In the genomic region with DNA sequence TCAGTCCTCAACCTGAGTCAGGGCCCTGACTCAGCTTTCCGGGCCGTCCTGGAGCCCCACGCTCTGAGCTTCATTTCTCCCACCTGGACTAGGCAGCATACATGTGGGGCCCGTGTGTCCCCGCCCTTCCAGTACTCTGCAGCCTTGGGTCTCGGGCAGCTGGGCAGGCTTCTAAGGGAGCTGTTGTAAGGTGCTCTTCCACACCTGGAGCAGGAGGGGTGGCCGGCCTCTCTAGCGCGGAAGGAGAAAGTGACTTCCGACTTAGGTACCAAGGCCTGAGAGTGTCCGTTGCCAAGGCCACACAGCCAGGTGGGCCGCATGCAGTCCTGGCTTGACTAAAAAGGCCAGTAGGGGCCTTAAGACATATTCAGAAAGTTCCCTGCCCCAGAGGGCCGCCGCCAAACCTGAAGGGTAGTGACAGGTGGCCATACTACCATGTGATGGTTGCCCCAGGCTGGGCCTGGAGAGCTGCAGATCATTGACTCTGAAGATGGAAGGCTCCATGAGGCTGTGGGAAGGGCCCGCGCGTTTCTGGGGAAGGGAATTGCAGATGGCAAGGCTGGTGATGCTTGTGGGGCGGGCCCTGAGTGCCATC, we compare ENCODE assay signal across 8 cellular contexts. TPM values are rescaled to one million over a fixed set of nuclear protein-coding genes. Genes with fewer than 3 reads are reported as not detected.
DNase-seq lines count a peak whose midpoint lies in the region; ATAC-seq, FAIRE-seq and TF ChIP-seq lines count a peak whose summit lies in the region.

No MANE protein-coding gene starts in this region.

- DNase-seq in A549 (ENCODE audit: low read depth in 1 of 2, low spot score in 1 of 2) (no peak), NT2/D1 (ENCODE audit: low read depth, low spot score) (no peak), fibroblast of the aortic adventitia (ENCODE audit: low read depth) (no peak), NCI-H1694 (lab: John Stamatoyannopoulos, UW) (no peak), NCI-H1930 (lab: John Stamatoyannopoulos, UW) (no peak), erythroblast (lab: John Stamatoyannopoulos, UW) (no peak)

- no peaks in the 10 kb centered on the region for H3K27me3 ChIP-seq in NT2/D1 (ENCODE audit: insufficient read depth, insufficient read length)
- no peaks in the 10 kb centered on the region for H3K27me3 ChIP-seq in stomach smooth muscle (ENCODE audit: control insufficient read depth in 1 of 2, insufficient read depth in 2 of 2, low read length in 2 of 2)

- H3K27ac ChIP-seq in A549 (peak overlapping the region; percentile 94 to 99), stomach smooth muscle (ENCODE audit: low read length) (peak overlapping the region; percentile 94)

- H3K9ac ChIP-seq in NT2/D1 (ENCODE audit: insufficient read length, low read depth) (peak overlapping the region; percentile 36), stomach smooth muscle (ENCODE audit: low read length in 2 of 2) (peak overlapping the region; percentile 51 to 54)

- H3K4me3 ChIP-seq in A549 = peak overlapping the region; percentile 85
- H3K4me3 ChIP-seq in NT2/D1 (ENCODE audit: insufficient read length, low read depth) = peak overlapping the region; percentile 45
- peak overlapping the region; percentile 22 for H3K4me3 ChIP-seq in fibroblast of the aortic adventitia (ENCODE audit: low read depth, low read length)
- peak overlapping the region; percentile 20 to 59 for H3K4me3 ChIP-seq in stomach smooth muscle (ENCODE audit: low read length in 2 of 2)

- POLR2A ChIA-PET in A549 (lab: Yijun Ruan, JAX) = interaction anchor here (0.5 to 2.4 kb wide), 10 partner anchors 10 to 78 kb away, joined by 3 to 10 read pairs (median 4); partner anchors contain the start of genes GNAI2, HYAL3, NAA80 and SEMA3B

- CTCF ChIA-PET in A549 (lab: Yijun Ruan, JAX) = interaction anchor here (0.5 to 8.1 kb wide), 18 partner anchors 8 to 88 kb away, joined by 3 to 67 read pairs (median 4); partner anchors contain the start of genes GNAT1 and LSMEM2

- TF ChIP-seq POLR2A in A549 (IDR thresholded peaks at IDR 0.05; ENCODE audit: low read length) = no peak
- TF ChIP-seq POLR2A in erythroblast (IDR thresholded peaks at IDR 0.05; ENCODE audit: low read length) = no peak

- H3K4me2 ChIP-seq in A549 = peak overlapping the region; percentile 95

- no peaks in the 10 kb centered on the region for H3K9me3 ChIP-seq in A549
- H3K9me3 ChIP-seq in NT2/D1 (ENCODE audit: insufficient read depth, low read length) = no peaks in the 10 kb centered on the region
- peaks cover 0 to 4% of the 10 kb centered on the region in 2 donors for H3K9me3 ChIP-seq in stomach smooth muscle (ENCODE audit: control insufficient read depth in 2 of 2, low read length in 2 of 2)

- H3K4me1 ChIP-seq in A549 (peaks cover 26% of the 10 kb centered on the region), NT2/D1 (ENCODE audit: insufficient read depth, insufficient read length) (peaks cover 52% of the 10 kb centered on the region), stomach smooth muscle (ENCODE audit: control insufficient read depth, insufficient read depth, low read length) (peaks cover 48% of the 10 kb centered on the region)

- no peak for TF ChIP-seq EP300 in A549 (IDR thresholded peaks at IDR 0.05)

- no peak for TF ChIP-seq RAD21 in A549 (conservative IDR thresholded peaks at IDR 0.05 in 1 of 2, IDR thresholded peaks at IDR 0.05 in 1 of 2)

- ATAC-seq in A549 (peak; percentile 23 to 37), GM19468 (IDR thresholded peaks at IDR 0.05; ENCODE audit: extremely low read depth, unreplicated experiment) (peak; percentile 12)

- peaks cover 52% of the 10 kb centered on the region for H3K36me3 ChIP-seq in NT2/D1 (ENCODE audit: insufficient read depth, insufficient read length, low read length)
- H3K36me3 ChIP-seq in stomach smooth muscle (ENCODE audit: control insufficient read depth in 2 of 2, insufficient read depth in 2 of 2, low read length in 2 of 2) = peaks cover 23% of the 10 kb centered on the region in 2 donors

- 69% methylated on average over 9 of the region's 18 CpGs for WGBS in A549 (ENCODE audit: missing lambda C conversion rate)

- TF ChIP-seq CTCF in A549 (IDR thresholded peaks at IDR 0.05) = no peak
- no peak for TF ChIP-seq CTCF in fibroblast of the aortic adventitia (IDR thresholded peaks at IDR 0.05; ENCODE audit: insufficient read depth, low read length)

- FAIRE-seq in A549 (lab: Jason Lieb, UNC) = no peak

TF ChIP-seq in A549, 52 proteins besides CTCF, POLR2A, EP300 and RAD21:
- TF ChIP-seq, protein P1, sequence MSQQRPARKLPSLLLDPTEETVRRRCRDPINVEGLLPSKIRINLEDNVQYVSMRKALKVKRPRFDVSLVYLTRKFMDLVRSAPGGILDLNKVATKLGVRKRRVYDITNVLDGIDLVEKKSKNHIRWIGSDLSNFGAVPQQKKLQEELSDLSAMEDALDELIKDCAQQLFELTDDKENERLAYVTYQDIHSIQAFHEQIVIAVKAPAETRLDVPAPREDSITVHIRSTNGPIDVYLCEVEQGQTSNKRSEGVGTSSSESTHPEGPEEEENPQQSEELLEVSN (IDR thresholded peaks at IDR 0.05; ENCODE audit: borderline replicate concordance, low read depth) = no peak
- TF ChIP-seq ZNF302 (CRISPR knock-in tag; IDR thresholded peaks at IDR 0.05) (no peak), RARB (CRISPR knock-in tag; IDR thresholded peaks at IDR 0.05) (no peak), KDM1A (IDR thresholded peaks at IDR 0.05; ENCODE audit: low read depth) (no peak), MYC (IDR thresholded peaks at IDR 0.05; ENCODE audit: borderline replicate concordance, low read length) (no peak), BHLHE40 (IDR thresholded peaks at IDR 0.05; ENCODE audit: low read depth, low read length) (no peak), CHD4 (IDR thresholded peaks at IDR 0.05; ENCODE audit: borderline replicate concordance) (no peak), RCOR1 (IDR thresholded peaks at IDR 0.05; ENCODE audit: low read depth, low read length) (no peak), NPAS2 (CRISPR knock-in tag; IDR thresholded peaks at IDR 0.05; ENCODE audit: borderline replicate concordance) (no peak)
TF ChIP-seq in A549: peak in this region for 0.

RNA-seq across cellular contexts. Expression of gene SEMA3B, which starts 9.4 kb away (rescaled TPM):
- polyA plus RNA-seq in A549 (2011; rRNA removed) (6.5 and 6.8 TPM in 2 replicates), A549 (2017; fragmentation: RNase III; extraction: RNeasy Plus Mini Kit Qiagen cat#74134 plus additional on column Dnase treatment) (6.5 to 8.4 TPM (median 7.4 TPM) in 3 replicates)
- 7.5 and 9.0 TPM in 2 replicates for polyA plus RNA-seq in A549 (2012; cell fraction: cytosol; rRNA removed)
- 57.8 and 81.9 TPM in 2 replicates for polyA plus RNA-seq in A549 (2012; cell fraction: nucleus; rRNA removed)
- 6.1 and 7.2 TPM in 2 replicates for polyA minus RNA-seq in A549 (2011; rRNA and poly(A)+ RNA removed)
- total RNA-seq in fibroblast of the aortic adventitia (ENCODE audit: low replicate concordance) = 9.7 and 110 TPM in 2 replicates

RNA-seq across cellular contexts. Expression of gene LSMEM2, which starts 19.4 kb away (rescaled TPM):
- polyA plus RNA-seq in A549 (2011; rRNA removed) (not detected in 2 replicates), A549 (2017; fragmentation: RNase III; extraction: RNeasy Plus Mini Kit Qiagen cat#74134 plus additional on column Dnase treatment) (0.09 TPM in 1 of 3 replicates, not detected in the others)
- 0.03 TPM in 1 of 2 replicates, not detected in the other for polyA plus RNA-seq in A549 (2012; cell fraction: cytosol; rRNA removed)
- 0.06 and 0.16 TPM in 2 replicates for polyA plus RNA-seq in A549 (2012; cell fraction: nucleus; rRNA removed)
- not detected in 2 replicates for polyA minus RNA-seq in A549 (2011; rRNA and poly(A)+ RNA removed)
- not detected in 2 replicates for total RNA-seq in fibroblast of the aortic adventitia (ENCODE audit: low replicate concordance)

RNA-seq across cellular contexts. Expression of gene GNAI2, which starts 23.5 kb away (rescaled TPM):
- polyA plus RNA-seq in A549 (2011; rRNA removed) (67.0 and 67.8 TPM in 2 replicates), A549 (2017; fragmentation: RNase III; extraction: RNeasy Plus Mini Kit Qiagen cat#74134 plus additional on column Dnase treatment) (44.6 to 48.8 TPM (median 47.4 TPM) in 3 replicates)
- 102 and 107 TPM in 2 replicates for polyA plus RNA-seq in A549 (2012; cell fraction: cytosol; rRNA removed)
- 51.4 and 67.2 TPM in 2 replicates for polyA plus RNA-seq in A549 (2012; cell fraction: nucleus; rRNA removed)
- polyA minus RNA-seq in A549 (2011; rRNA and poly(A)+ RNA removed) = 68.0 and 84.2 TPM in 2 replicates
- 195 and 203 TPM in 2 replicates for total RNA-seq in fibroblast of the aortic adventitia (ENCODE audit: low replicate concordance)

RNA-seq across cellular contexts. Expression of gene IFRD2, which starts 32.7 kb away (rescaled TPM):
- polyA plus RNA-seq in A549 (2011; rRNA removed) (42.2 and 44.5 TPM in 2 replicates), A549 (2017; fragmentation: RNase III; extraction: RNeasy Plus Mini Kit Qiagen cat#74134 plus additional on column Dnase treatment) (79.7 to 86.2 TPM (median 80.9 TPM) in 3 replicates)
- 126 and 154 TPM in 2 replicates for polyA plus RNA-seq in A549 (2012; cell fraction: cytosol; rRNA removed)
- polyA plus RNA-seq in A549 (2012; cell fraction: nucleus; rRNA removed) = 245 and 302 TPM in 2 replicates
- polyA minus RNA-seq in A549 (2011; rRNA and poly(A)+ RNA removed) = 31.4 and 35.3 TPM in 2 replicates
- total RNA-seq in fibroblast of the aortic adventitia (ENCODE audit: low replicate concordance) = 45.3 and 72.7 TPM in 2 replicates

RNA-seq across cellular contexts. Expression of gene HYAL3, which starts 39.7 kb away (rescaled TPM):
- 3.0 and 5.2 TPM in 2 replicates for polyA plus RNA-seq in A549 (2011; rRNA removed)
- 8.8 and 11.0 TPM in 2 replicates for polyA plus RNA-seq in A549 (2012; cell fraction: cytosol; rRNA removed)
- polyA plus RNA-seq in A549 (2012; cell fraction: nucleus; rRNA removed) = 12.8 and 13.3 TPM in 2 replicates
- polyA plus RNA-seq in A549 (2017; fragmentation: RNase III; extraction: RNeasy Plus Mini Kit Qiagen cat#74134 plus additional on column Dnase treatment) = 4.8 to 5.4 TPM (median 5.0 TPM) in 3 replicates
- polyA minus RNA-seq in A549 (2011; rRNA and poly(A)+ RNA removed) = 3.5 and 9.3 TPM in 2 replicates
- total RNA-seq in fibroblast of the aortic adventitia (ENCODE audit: low replicate concordance) = 1.2 and 3.1 TPM in 2 replicates

Comparison
In these comparisons a context has a peak if more than half of its experiments do, and no peak if none do; other contexts are left out.
1. H3K4me3 ChIP-seq: peak in every context shown above with its lines; median percentile 85 in A549; 45 in NT2/D1; 40 in stomach smooth muscle; 22 in fibroblast of the aortic adventitia.